In the genomic region with DNA sequence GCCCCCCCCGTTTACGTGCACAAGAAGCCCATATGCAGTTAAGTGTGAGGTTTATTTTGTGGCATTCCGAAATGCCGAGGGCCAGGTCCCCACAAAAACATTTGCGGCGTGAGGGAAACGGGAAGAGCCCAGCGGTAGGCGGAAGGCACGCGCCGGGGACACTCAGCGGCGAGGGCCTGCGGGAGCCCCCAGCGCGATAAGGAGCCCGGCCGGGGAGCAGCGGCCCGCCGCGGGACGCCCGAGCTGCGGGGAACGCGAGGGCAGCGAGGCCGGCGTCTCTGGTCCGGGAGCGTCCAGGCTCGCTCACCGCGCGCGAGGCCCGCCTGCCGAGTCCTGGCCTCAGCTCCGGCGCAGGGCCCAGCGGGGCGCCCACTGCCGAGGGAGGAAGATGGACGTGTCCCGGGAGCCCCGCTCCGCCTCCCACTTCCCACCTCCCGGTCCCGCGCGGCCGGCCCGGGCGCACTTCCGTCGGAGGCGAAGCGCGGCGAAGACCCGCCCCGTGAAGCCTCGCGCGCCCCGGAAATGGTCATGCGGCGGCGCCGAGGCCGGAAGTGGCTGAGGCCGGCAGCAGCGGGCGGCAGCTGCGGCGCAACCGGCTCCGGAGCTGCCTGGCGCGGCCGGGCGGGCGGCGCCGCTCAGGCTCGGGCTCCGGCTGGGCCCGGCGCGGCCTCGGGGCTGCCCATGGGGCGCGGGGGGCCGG, we compare ENCODE assay signal across 1 cellular context.
TF ChIP-seq lines count a peak whose summit lies in the region.

A gene with protein sequence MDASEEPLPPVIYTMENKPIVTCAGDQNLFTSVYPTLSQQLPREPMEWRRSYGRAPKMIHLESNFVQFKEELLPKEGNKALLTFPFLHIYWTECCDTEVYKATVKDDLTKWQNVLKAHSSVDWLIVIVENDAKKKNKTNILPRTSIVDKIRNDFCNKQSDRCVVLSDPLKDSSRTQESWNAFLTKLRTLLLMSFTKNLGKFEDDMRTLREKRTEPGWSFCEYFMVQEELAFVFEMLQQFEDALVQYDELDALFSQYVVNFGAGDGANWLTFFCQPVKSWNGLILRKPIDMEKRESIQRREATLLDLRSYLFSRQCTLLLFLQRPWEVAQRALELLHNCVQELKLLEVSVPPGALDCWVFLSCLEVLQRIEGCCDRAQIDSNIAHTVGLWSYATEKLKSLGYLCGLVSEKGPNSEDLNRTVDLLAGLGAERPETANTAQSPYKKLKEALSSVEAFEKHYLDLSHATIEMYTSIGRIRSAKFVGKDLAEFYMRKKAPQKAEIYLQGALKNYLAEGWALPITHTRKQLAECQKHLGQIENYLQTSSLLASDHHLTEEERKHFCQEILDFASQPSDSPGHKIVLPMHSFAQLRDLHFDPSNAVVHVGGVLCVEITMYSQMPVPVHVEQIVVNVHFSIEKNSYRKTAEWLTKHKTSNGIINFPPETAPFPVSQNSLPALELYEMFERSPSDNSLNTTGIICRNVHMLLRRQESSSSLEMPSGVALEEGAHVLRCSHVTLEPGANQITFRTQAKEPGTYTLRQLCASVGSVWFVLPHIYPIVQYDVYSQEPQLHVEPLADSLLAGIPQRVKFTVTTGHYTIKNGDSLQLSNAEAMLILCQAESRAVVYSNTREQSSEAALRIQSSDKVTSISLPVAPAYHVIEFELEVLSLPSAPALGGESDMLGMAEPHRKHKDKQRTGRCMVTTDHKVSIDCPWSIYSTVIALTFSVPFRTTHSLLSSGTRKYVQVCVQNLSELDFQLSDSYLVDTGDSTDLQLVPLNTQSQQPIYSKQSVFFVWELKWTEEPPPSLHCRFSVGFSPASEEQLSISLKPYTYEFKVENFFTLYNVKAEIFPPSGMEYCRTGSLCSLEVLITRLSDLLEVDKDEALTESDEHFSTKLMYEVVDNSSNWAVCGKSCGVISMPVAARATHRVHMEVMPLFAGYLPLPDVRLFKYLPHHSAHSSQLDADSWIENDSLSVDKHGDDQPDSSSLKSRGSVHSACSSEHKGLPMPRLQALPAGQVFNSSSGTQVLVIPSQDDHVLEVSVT (plus strand): TSS at position 536 of the 700 bp plus-strand sequence. CDS start 185 bp downstream, outside the sequence.

TF ChIP-seq in HEK293, 187 proteins besides CTCF, POLR2A, EP300 and RAD21 (continued from another document and continues in another):
- TF ChIP-seq, protein P1, sequence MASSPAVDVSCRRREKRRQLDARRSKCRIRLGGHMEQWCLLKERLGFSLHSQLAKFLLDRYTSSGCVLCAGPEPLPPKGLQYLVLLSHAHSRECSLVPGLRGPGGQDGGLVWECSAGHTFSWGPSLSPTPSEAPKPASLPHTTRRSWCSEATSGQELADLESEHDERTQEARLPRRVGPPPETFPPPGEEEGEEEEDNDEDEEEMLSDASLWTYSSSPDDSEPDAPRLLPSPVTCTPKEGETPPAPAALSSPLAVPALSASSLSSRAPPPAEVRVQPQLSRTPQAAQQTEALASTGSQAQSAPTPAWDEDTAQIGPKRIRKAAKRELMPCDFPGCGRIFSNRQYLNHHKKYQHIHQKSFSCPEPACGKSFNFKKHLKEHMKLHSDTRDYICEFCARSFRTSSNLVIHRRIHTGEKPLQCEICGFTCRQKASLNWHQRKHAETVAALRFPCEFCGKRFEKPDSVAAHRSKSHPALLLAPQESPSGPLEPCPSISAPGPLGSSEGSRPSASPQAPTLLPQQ (tag by site-specific recombination; IDR thresholded peaks at IDR 0.05) = peak; percentile 24; the same call in 1 of the 2 replicates
- TF ChIP-seq ZNF391 (tag by site-specific recombination; IDR thresholded peaks at IDR 0.05; ENCODE audit: borderline replicate concordance, low read depth) (no peak), EGR2 (tag by site-specific recombination; IDR thresholded peaks at IDR 0.05; ENCODE audit: low read depth) (peak; percentile 35; the same call in 1 of the 2 replicates), ZNF776 (tag by site-specific recombination; IDR thresholded peaks at IDR 0.05; ENCODE audit: borderline replicate concordance) (no peak), ZNF76 (tag by site-specific recombination; IDR thresholded peaks at IDR 0.05; ENCODE audit: borderline replicate concordance, low read depth) (peak; percentile 82; the same call in 1 of the 2 replicates), ZNF677 (tag by site-specific recombination; IDR thresholded peaks at IDR 0.05) (peak; percentile 42; the same call in 1 of the 2 replicates), ZNF266 (tag by site-specific recombination; IDR thresholded peaks at IDR 0.05; ENCODE audit: low read depth) (no peak), ZNF626 (tag by site-specific recombination; IDR thresholded peaks at IDR 0.05) (no peak), ZNF350 (tag by site-specific recombination; IDR thresholded peaks at IDR 0.05) (no peak), ZNF175 (tag by site-specific recombination; IDR thresholded peaks at IDR 0.05) (no peak), KLF1 (tag by site-specific recombination; IDR thresholded peaks at IDR 0.05) (no peak), ZNF514 (tag by site-specific recombination; IDR thresholded peaks at IDR 0.05) (no peak), BCL11A (tag by site-specific recombination; IDR thresholded peaks at IDR 0.05; ENCODE audit: low read depth) (no peak), ZNF785 (tag by site-specific recombination; IDR thresholded peaks at IDR 0.05) (no peak), OVOL3 (tag by site-specific recombination; IDR thresholded peaks at IDR 0.05) (no peak), ZNF211 (tag by site-specific recombination; IDR thresholded peaks at IDR 0.05; ENCODE audit: low read depth) (no peak), ZNF654 (tag by site-specific recombination; IDR thresholded peaks at IDR 0.05; ENCODE audit: low read depth) (no peak), ZNF768 (tag by site-specific recombination; IDR thresholded peaks at IDR 0.05) (no peak), ZNF600 (tag by site-specific recombination; IDR thresholded peaks at IDR 0.05) (no peak), ZBTB48 (tag by site-specific recombination; IDR thresholded peaks at IDR 0.05) (no peak), SP3 (tag by site-specific recombination; IDR thresholded peaks at IDR 0.05) (peak; percentile 42; the same call in 1 of the 2 replicates), ZNF670 (tag by site-specific recombination; IDR thresholded peaks at IDR 0.05; ENCODE audit: low read depth) (no peak), TRIM28 (IDR thresholded peaks at IDR 0.05; ENCODE audit: borderline replicate concordance, low read length) (no peak; the same call in 1 of the 2 replicates)
- TF ChIP-seq, protein P2, sequence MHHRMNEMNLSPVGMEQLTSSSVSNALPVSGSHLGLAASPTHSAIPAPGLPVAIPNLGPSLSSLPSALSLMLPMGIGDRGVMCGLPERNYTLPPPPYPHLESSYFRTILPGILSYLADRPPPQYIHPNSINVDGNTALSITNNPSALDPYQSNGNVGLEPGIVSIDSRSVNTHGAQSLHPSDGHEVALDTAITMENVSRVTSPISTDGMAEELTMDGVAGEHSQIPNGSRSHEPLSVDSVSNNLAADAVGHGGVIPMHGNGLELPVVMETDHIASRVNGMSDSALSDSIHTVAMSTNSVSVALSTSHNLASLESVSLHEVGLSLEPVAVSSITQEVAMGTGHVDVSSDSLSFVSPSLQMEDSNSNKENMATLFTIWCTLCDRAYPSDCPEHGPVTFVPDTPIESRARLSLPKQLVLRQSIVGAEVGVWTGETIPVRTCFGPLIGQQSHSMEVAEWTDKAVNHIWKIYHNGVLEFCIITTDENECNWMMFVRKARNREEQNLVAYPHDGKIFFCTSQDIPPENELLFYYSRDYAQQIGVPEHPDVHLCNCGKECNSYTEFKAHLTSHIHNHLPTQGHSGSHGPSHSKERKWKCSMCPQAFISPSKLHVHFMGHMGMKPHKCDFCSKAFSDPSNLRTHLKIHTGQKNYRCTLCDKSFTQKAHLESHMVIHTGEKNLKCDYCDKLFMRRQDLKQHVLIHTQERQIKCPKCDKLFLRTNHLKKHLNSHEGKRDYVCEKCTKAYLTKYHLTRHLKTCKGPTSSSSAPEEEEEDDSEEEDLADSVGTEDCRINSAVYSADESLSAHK (tag by site-specific recombination; IDR thresholded peaks at IDR 0.05) = no peak
- TF ChIP-seq, protein P3, sequence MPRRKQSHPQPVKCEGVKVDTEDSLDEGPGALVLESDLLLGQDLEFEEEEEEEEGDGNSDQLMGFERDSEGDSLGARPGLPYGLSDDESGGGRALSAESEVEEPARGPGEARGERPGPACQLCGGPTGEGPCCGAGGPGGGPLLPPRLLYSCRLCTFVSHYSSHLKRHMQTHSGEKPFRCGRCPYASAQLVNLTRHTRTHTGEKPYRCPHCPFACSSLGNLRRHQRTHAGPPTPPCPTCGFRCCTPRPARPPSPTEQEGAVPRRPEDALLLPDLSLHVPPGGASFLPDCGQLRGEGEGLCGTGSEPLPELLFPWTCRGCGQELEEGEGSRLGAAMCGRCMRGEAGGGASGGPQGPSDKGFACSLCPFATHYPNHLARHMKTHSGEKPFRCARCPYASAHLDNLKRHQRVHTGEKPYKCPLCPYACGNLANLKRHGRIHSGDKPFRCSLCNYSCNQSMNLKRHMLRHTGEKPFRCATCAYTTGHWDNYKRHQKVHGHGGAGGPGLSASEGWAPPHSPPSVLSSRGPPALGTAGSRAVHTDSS (tag by site-specific recombination; IDR thresholded peaks at IDR 0.05) = no peak; the same call in none of the 2 replicates
- TF ChIP-seq, protein P4, sequence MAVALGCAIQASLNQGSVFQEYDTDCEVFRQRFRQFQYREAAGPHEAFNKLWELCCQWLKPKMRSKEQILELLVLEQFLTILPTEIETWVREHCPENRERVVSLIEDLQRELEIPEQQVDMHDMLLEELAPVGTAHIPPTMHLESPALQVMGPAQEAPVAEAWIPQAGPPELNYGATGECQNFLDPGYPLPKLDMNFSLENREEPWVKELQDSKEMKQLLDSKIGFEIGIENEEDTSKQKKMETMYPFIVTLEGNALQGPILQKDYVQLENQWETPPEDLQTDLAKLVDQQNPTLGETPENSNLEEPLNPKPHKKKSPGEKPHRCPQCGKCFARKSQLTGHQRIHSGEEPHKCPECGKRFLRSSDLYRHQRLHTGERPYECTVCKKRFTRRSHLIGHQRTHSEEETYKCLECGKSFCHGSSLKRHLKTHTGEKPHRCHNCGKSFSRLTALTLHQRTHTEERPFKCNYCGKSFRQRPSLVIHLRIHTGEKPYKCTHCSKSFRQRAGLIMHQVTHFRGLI (tag by site-specific recombination; IDR thresholded peaks at IDR 0.05) = no peak; the same call in 1 of the 2 replicates
- TF ChIP-seq, protein P5, sequence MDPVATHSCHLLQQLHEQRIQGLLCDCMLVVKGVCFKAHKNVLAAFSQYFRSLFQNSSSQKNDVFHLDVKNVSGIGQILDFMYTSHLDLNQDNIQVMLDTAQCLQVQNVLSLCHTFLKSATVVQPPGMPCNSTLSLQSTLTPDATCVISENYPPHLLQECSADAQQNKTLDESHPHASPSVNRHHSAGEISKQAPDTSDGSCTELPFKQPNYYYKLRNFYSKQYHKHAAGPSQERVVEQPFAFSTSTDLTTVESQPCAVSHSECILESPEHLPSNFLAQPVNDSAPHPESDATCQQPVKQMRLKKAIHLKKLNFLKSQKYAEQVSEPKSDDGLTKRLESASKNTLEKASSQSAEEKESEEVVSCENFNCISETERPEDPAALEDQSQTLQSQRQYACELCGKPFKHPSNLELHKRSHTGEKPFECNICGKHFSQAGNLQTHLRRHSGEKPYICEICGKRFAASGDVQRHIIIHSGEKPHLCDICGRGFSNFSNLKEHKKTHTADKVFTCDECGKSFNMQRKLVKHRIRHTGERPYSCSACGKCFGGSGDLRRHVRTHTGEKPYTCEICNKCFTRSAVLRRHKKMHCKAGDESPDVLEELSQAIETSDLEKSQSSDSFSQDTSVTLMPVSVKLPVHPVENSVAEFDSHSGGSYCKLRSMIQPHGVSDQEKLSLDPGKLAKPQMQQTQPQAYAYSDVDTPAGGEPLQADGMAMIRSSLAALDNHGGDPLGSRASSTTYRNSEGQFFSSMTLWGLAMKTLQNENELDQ (tag by site-specific recombination; IDR thresholded peaks at IDR 0.05; ENCODE audit: low read depth) = no peak
- TF ChIP-seq, protein P6, sequence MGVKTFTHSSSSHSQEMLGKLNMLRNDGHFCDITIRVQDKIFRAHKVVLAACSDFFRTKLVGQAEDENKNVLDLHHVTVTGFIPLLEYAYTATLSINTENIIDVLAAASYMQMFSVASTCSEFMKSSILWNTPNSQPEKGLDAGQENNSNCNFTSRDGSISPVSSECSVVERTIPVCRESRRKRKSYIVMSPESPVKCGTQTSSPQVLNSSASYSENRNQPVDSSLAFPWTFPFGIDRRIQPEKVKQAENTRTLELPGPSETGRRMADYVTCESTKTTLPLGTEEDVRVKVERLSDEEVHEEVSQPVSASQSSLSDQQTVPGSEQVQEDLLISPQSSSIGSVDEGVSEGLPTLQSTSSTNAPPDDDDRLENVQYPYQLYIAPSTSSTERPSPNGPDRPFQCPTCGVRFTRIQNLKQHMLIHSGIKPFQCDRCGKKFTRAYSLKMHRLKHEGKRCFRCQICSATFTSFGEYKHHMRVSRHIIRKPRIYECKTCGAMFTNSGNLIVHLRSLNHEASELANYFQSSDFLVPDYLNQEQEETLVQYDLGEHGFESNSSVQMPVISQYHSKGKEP (tag by site-specific recombination; IDR thresholded peaks at IDR 0.05) = peak; percentile 38; the same call in 1 of the 2 replicates
- TF ChIP-seq, protein P7, sequence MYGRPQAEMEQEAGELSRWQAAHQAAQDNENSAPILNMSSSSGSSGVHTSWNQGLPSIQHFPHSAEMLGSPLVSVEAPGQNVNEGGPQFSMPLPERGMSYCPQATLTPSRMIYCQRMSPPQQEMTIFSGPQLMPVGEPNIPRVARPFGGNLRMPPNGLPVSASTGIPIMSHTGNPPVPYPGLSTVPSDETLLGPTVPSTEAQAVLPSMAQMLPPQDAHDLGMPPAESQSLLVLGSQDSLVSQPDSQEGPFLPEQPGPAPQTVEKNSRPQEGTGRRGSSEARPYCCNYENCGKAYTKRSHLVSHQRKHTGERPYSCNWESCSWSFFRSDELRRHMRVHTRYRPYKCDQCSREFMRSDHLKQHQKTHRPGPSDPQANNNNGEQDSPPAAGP (tag by site-specific recombination; IDR thresholded peaks at IDR 0.05) = no peak; the same call in 1 of the 2 replicates
- TF ChIP-seq, protein P8, sequence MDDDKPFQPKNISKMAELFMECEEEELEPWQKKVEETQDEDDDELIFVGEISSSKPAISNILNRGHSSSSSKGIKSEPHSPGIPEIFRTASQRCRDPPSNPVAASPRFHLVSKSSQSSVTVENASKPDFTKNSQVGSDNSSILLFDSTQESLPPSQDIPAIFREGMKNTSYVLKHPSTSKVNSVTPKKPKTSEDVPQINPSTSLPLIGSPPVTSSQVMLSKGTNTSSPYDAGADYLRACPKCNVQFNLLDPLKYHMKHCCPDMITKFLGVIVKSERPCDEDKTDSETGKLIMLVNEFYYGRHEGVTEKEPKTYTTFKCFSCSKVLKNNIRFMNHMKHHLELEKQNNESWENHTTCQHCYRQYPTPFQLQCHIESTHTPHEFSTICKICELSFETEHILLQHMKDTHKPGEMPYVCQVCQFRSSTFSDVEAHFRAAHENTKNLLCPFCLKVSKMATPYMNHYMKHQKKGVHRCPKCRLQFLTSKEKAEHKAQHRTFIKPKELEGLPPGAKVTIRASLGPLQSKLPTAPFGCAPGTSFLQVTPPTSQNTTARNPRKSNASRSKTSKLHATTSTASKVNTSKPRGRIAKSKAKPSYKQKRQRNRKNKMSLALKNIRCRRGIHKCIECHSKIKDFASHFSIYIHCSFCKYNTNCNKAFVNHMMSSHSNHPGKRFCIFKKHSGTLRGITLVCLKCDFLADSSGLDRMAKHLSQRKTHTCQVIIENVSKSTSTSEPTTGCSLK (tag by site-specific recombination; IDR thresholded peaks at IDR 0.05) = no peak
